In genomic region chr15:96340348-96340610, GRCh38 we compare ENCODE assay signal across 9 cellular contexts. TPM values are rescaled to one million over a fixed set of nuclear protein-coding genes. Genes with fewer than 3 reads are reported as not detected.
DNase-seq lines count a peak whose midpoint lies in the region; ATAC-seq and TF ChIP-seq lines count a peak whose summit lies in the region.
"Had no signal": no experiment of that assay in that cellular context is flagged by ENCODE, and none has a peak within 500 bp of the region (broad histone marks: within the 10 kb centered on the region; RNA-seq: fewer than 3 reads in every experiment).

No MANE protein-coding gene starts in this region.

- intact Hi-C loops in natural killer cell (cut with micrococcal nuclease), result no loop called here

- H4K20me1 ChIP-seq in neural cell (ENCODE audit: insufficient read depth), result no peaks in the 10 kb centered on the region

- no peak overlapping the region for H3K4me2 ChIP-seq in neural cell (ENCODE audit: low read length)

- no peak overlapping the region for H3K9ac ChIP-seq in neural cell (ENCODE audit: low read length)

- H3K9me3 ChIP-seq in neural cell (ENCODE audit: low read length), result no peaks in the 10 kb centered on the region

- no peak overlapping the region for H3K27ac ChIP-seq in neural cell (ENCODE audit: low read length)

- no peak for ATAC-seq in natural killer cell treated with Interleukin-12 subunit alpha and Interleukin-12 subunit beta and Interleukin-15 and Interleukin-18, amount 100 ng/mL, for 72 hours
- no peak for ATAC-seq in natural killer cell

- H3K9me2 ChIP-seq in neural cell (ENCODE audit: insufficient read depth, low read length), result no peaks in the 10 kb centered on the region

- no peaks in the 10 kb centered on the region for H3F3A ChIP-seq in neural cell (ENCODE audit: insufficient read depth, low read length, poor library complexity, severe bottlenecking)

- no peak for DNase-seq in natural killer cell treated with Interleukin-12 subunit alpha and Interleukin-12 subunit beta and Interleukin-15 and Interleukin-18, amount 100 ng/mL, for 72 hours (ENCODE audit: low spot score)
- DNase-seq in natural killer cell (no peak), endothelial cell (ENCODE audit: low spot score) (no peak), inferior parietal cortex (ENCODE audit: extremely low spot score) (no peak), 8988T (no peak)
- DNase-seq in activated CD4-positive, CD25-positive, alpha-beta regulatory T cell (lab: John Stamatoyannopoulos, UW), result no peak
- no peak for DNase-seq in stimulated activated naive CD4-positive, alpha-beta T cell treated with Interleukin-2 at 50 U/mL for 16 hours (lab: John Stamatoyannopoulos, UW)
- DNase-seq: activated T-cell treated with anti-CD3 and anti-CD28 coated beads for 4 hours had no signal

- H3K36me3 ChIP-seq in neural cell (ENCODE audit: insufficient read depth, low read length), result no peaks in the 10 kb centered on the region

- TF ChIP-seq CTCF in natural killer cell (IDR thresholded peaks at IDR 0.05) (no peak), endothelial cell (IDR thresholded peaks at IDR 0.05; ENCODE audit: unreplicated experiment) (no peak), neural cell (IDR thresholded peaks at IDR 0.05; ENCODE audit: poor library complexity, severe bottlenecking) (no peak)

- H3K79me2 ChIP-seq in neural cell (replicated peaks; ENCODE audit: insufficient read depth, low read length), result no peaks in the 10 kb centered on the region

- no peak for TF ChIP-seq EP300 in neural cell (conservative IDR thresholded peaks at IDR 0.05; ENCODE audit: poor library complexity, severe bottlenecking)

- H3K4me1 Mint-ChIP-seq in natural killer cell treated with Interleukin-12 subunit alpha and Interleukin-12 subunit beta and Interleukin-15 and Interleukin-18, amount 100 ng/mL, for 72 hours (ENCODE audit: low read depth in 2 of 2), result peaks cover 1 to 7% of the 10 kb centered on the region in 2 donors
- H3K4me1 Mint-ChIP-seq in natural killer cell, result peaks cover 2% of the 10 kb centered on the region in 2 donors
- peaks cover 68% of the 10 kb centered on the region for H3K4me1 Mint-ChIP-seq in endothelial cell (ENCODE audit: unreplicated experiment)

- peak overlapping the region; percentile 6 for H3K4me3 Mint-ChIP-seq in natural killer cell treated with Interleukin-12 subunit alpha and Interleukin-12 subunit beta and Interleukin-15 and Interleukin-18, amount 100 ng/mL, for 72 hours
- H3K4me3 Mint-ChIP-seq in natural killer cell (no peak overlapping the region), endothelial cell (ENCODE audit: unreplicated experiment) (peak overlapping the region; percentile 91)

- H3K27me3 Mint-ChIP-seq in natural killer cell treated with Interleukin-12 subunit alpha and Interleukin-12 subunit beta and Interleukin-15 and Interleukin-18, amount 100 ng/mL, for 72 hours, result peaks cover 54 to 92% of the 10 kb centered on the region in 2 donors
- H3K27me3 Mint-ChIP-seq in natural killer cell (ENCODE audit: low read depth in 2 of 2), result peaks cover 72 to 91% of the 10 kb centered on the region in 2 donors
- H3K27me3 Mint-ChIP-seq in endothelial cell (ENCODE audit: unreplicated experiment), result peaks cover 38% of the 10 kb centered on the region

- H3K9me3 Mint-ChIP-seq in natural killer cell treated with Interleukin-12 subunit alpha and Interleukin-12 subunit beta and Interleukin-15 and Interleukin-18, amount 100 ng/mL, for 72 hours, result no peaks in the 10 kb centered on the region
- H3K9me3 Mint-ChIP-seq in natural killer cell, result peaks cover 0 to 3% of the 10 kb centered on the region in 2 donors
- H3K9me3 Mint-ChIP-seq in endothelial cell (ENCODE audit: unreplicated experiment), result no peaks in the 10 kb centered on the region

- H3K36me3 Mint-ChIP-seq in natural killer cell treated with Interleukin-12 subunit alpha and Interleukin-12 subunit beta and Interleukin-15 and Interleukin-18, amount 100 ng/mL, for 72 hours, result peaks cover 6% of the 10 kb centered on the region
- H3K36me3 Mint-ChIP-seq in natural killer cell (peaks cover 16% of the 10 kb centered on the region), endothelial cell (ENCODE audit: low read depth, unreplicated experiment) (peaks cover 21% of the 10 kb centered on the region)

- H3K4me3 ChIP-seq in neural cell (ENCODE audit: low read length), result peak overlapping the region; percentile 68

- peaks cover 99% of the 10 kb centered on the region for H3K27me3 ChIP-seq in neural cell (ENCODE audit: insufficient read depth, low read depth, low read length)

- TF ChIP-seq RAD21 in neural cell (conservative IDR thresholded peaks at IDR 0.05), result no peak

- no peak overlapping the region for H2AFZ ChIP-seq in neural cell (ENCODE audit: low read depth, low read length)

- no peak overlapping the region for H3K27ac Mint-ChIP-seq in natural killer cell treated with Interleukin-12 subunit alpha and Interleukin-12 subunit beta and Interleukin-15 and Interleukin-18, amount 100 ng/mL, for 72 hours
- H3K27ac Mint-ChIP-seq in natural killer cell, result no peak overlapping the region
- peak overlapping the region; percentile 91 for H3K27ac Mint-ChIP-seq in endothelial cell (ENCODE audit: unreplicated experiment)

TF ChIP-seq in neural cell, 6 proteins besides CTCF, POLR2A, EP300 and RAD21:
- TF ChIP-seq EZH2 (IDR thresholded peaks at IDR 0.05; ENCODE audit: borderline replicate concordance, insufficient read depth, low read length, poor library complexity, severe bottlenecking) (no peak), SMC3 (conservative IDR thresholded peaks at IDR 0.05; ENCODE audit: poor library complexity) (no peak), REST (IDR thresholded peaks at IDR 0.05; ENCODE audit: borderline replicate concordance) (no peak), TAF1 (IDR thresholded peaks at IDR 0.05; ENCODE audit: low read depth) (no peak), MXI1 (conservative IDR thresholded peaks at IDR 0.05; ENCODE audit: poor library complexity, severe bottlenecking) (no peak), POLR2AphosphoS5 (IDR thresholded peaks at IDR 0.05) (no peak)

RNA-seq across cellular contexts. Expression of gene NR2F2, which starts 9.8 kb away (rescaled TPM):
- total RNA-seq in natural killer cell treated with Interleukin-12 subunit alpha and Interleukin-12 subunit beta and Interleukin-15 and Interleukin-18, amount 100 ng/mL, for 72 hours, result not detected
- not detected for total RNA-seq in natural killer cell
- total RNA-seq in endothelial cell (ENCODE audit: unreplicated experiment), result 15.9 TPM
- 0.07 TPM in 1 of 2 replicates, not detected in the other for polyA plus RNA-seq in neural cell
- not detected in 2 replicates for polyA minus RNA-seq in neural cell

Comparison
In these comparisons a context has a peak if more than half of its experiments do, and no peak if none do; other contexts are left out.
1. RNA of gene NR2F2, which starts 9.8 kb away (total RNA-seq): 15.9 TPM in endothelial cell (single experiment); not detected in natural killer cell treated with Interleukin-12 subunit alpha and Interleukin-12 subunit beta and Interleukin-15 and Interleukin-18, amount 100 ng/mL, for 72 hours and not detected in natural killer cell; every median in the first group is over 10 times any median in the second.